1 cellular context compared by ENCODE assay signal in the genomic region with DNA sequence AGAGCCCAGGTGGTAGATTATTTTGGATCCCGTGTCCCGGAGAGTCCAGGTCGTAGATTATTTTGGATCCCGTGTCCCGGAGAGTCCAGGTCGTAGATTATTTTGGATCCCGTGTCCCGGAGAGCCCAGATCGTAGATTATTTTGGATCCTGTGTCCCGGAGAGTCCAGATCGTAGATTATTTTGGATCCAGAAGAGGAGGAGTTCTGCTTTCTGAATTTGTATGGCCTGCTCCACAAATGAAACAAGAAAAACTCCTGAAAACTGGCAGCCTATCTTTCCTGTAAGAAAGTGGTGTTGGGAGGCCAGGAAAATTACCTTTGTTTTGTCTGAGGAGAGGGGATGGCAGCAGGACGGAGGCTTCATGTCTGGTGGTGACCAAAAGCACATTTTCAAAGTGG. TPM values are rescaled to one million over a fixed set of nuclear protein-coding genes. Genes with fewer than 3 reads are reported as not detected.
"Had no signal": no experiment of that assay in that cellular context is flagged by ENCODE, and none has a peak within 500 bp of the region (broad histone marks: within the 10 kb centered on the region; RNA-seq: fewer than 3 reads in every experiment).

No MANE protein-coding gene starts in this region.

RNA-seq across cellular contexts. Expression of a gene that starts 42.1 kb away (rescaled TPM):
- polyA plus RNA-seq: naive thymus-derived CD4-positive, alpha-beta T cell had no signal
